ENCODE assay signal across 8 cellular contexts in the genomic region with DNA sequence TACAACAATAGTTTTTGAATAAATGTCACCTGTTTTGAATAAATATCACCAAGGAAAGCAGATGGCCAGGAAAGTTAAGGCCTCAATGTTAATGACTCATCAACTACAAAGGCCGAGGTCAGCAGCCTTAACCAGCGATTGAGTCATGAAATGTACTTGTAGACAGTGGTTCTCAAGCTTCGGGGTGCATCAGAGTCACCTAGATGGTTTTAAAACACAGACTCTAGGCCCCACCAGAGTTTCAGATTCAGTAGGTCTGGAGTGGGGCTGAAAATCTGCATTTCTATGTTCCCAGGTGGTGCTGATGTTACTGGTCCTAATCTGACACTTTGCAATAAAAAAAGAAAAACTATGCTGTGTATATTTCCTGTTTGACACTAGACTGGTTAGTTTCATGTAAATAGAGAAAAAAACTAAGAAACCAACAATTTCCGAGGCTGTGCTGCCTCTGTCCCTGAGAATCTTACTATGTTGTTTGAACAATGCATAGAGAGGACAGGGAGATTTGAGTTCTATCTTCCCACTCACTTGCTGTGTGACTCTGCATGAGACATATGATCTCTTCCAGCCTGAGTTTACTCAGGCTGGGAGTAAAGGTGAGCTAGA. TPM values are rescaled to one million over a fixed set of nuclear protein-coding genes. Genes with fewer than 3 reads are reported as not detected.
DNase-seq lines count a peak whose midpoint lies in the region; ATAC-seq, FAIRE-seq and TF ChIP-seq lines count a peak whose summit lies in the region.

No MANE protein-coding gene starts in this region.

- no peaks in the 10 kb centered on the region for H3K27me3 ChIP-seq in ovary

- H3K27ac ChIP-seq in ovary, result no peak overlapping the region

- no peaks in the 10 kb centered on the region for H3K27me3 Mint-ChIP-seq in activated T-helper 1 cell treated with anti-CD3 and anti-CD28 coated beads, Interleukin-12 subunit alpha, Interleukin-12 subunit beta, Interleukin-2, Interleukin-4 antibody, amounts not matched to agents 30 ng/mL and 10 ng/mL and 1 ng/mL, durations not matched to agents 14 hours and 24 hours and 36 hours (ENCODE audit: insufficient read depth)

- peaks cover 92% of the 10 kb centered on the region for H3K4me1 Mint-ChIP-seq in activated T-helper 1 cell treated with anti-CD3 and anti-CD28 coated beads, Interleukin-12 subunit alpha, Interleukin-12 subunit beta, Interleukin-2, Interleukin-4 antibody, amounts not matched to agents 30 ng/mL and 10 ng/mL and 1 ng/mL, durations not matched to agents 14 hours and 24 hours and 36 hours (ENCODE audit: low read depth)

- peak overlapping the region; percentile 57 for H3K4me3 Mint-ChIP-seq in activated T-helper 1 cell treated with anti-CD3 and anti-CD28 coated beads, Interleukin-12 subunit alpha, Interleukin-12 subunit beta, Interleukin-2, Interleukin-4 antibody, amounts not matched to agents 30 ng/mL and 10 ng/mL and 1 ng/mL, durations not matched to agents 14 hours and 24 hours and 36 hours

- H3K9me3 Mint-ChIP-seq in activated T-helper 1 cell treated with anti-CD3 and anti-CD28 coated beads, Interleukin-12 subunit alpha, Interleukin-12 subunit beta, Interleukin-2, Interleukin-4 antibody, amounts not matched to agents 30 ng/mL and 10 ng/mL and 1 ng/mL, durations not matched to agents 14 hours and 24 hours and 36 hours, result no peaks in the 10 kb centered on the region

- no peak overlapping the region for H3K4me3 ChIP-seq in ovary

- intact Hi-C loops in activated T-helper 1 cell treated with anti-CD3 and anti-CD28 coated beads, Interleukin-12 subunit alpha, Interleukin-12 subunit beta, Interleukin-2, Interleukin-4 antibody, amounts not matched to agents 30 ng/mL and 10 ng/mL and 1 ng/mL, durations not matched to agents 14 hours and 24 hours and 36 hours (cut with micrococcal nuclease), result loop anchor here (1.0 kb wide), 3 partner anchors 10 to 83 kb away; no protein-coding TSS in a partner anchor
- intact Hi-C loops in ovary (cut with DNase I), result loop anchor here in 1 of 4 donors (10.0 kb wide), 1 partner anchor 55 kb away; no protein-coding TSS in a partner anchor

- WGBS in ovary, 3 donors, result 62 to 73% (median 68%) methylated on average over 4 of the region's 4 CpGs

- peak; percentile 74 for ATAC-seq in HG02571 (IDR thresholded peaks at IDR 0.05; ENCODE audit: unreplicated experiment)

- no peaks in the 10 kb centered on the region for H3K4me1 ChIP-seq in ovary (ENCODE audit: insufficient read depth)

- no peaks in the 10 kb centered on the region for H3K36me3 ChIP-seq in ovary

- peak; percentile 91 for FAIRE-seq in GM12892 (lab: Jason Lieb, UNC)

- TF ChIP-seq CTCF in ovary (IDR thresholded peaks at IDR 0.05), result no peak

- no peaks in the 10 kb centered on the region for H3K9me3 ChIP-seq in ovary

- H3K27ac Mint-ChIP-seq in activated T-helper 1 cell treated with anti-CD3 and anti-CD28 coated beads, Interleukin-12 subunit alpha, Interleukin-12 subunit beta, Interleukin-2, Interleukin-4 antibody, amounts not matched to agents 30 ng/mL and 10 ng/mL and 1 ng/mL, durations not matched to agents 14 hours and 24 hours and 36 hours, result peak overlapping the region; percentile 99

- TF ChIP-seq POLR2A in GM12892 (IDR thresholded peaks at IDR 0.05; ENCODE audit: low read depth, low read length) (peak; percentile 15; the same call in 1 of the 2 replicates), ovary (IDR thresholded peaks at IDR 0.05) (no peak)

- H3K36me3 Mint-ChIP-seq in activated T-helper 1 cell treated with anti-CD3 and anti-CD28 coated beads, Interleukin-12 subunit alpha, Interleukin-12 subunit beta, Interleukin-2, Interleukin-4 antibody, amounts not matched to agents 30 ng/mL and 10 ng/mL and 1 ng/mL, durations not matched to agents 14 hours and 24 hours and 36 hours (ENCODE audit: low read depth), result peaks cover 14% of the 10 kb centered on the region

- DNase-seq in GM12892 (ENCODE audit: insufficient read length) (no peak), MV-4-11 (lab: John Stamatoyannopoulos, UW) (peak; percentile 84), kidney tubule cell (ENCODE audit: low spot score) (peak; percentile 87), DMS79 treated with DMSO at 0.1 percent for 48 hours (lab: John Stamatoyannopoulos, UW) (no peak), ovary (no peak), hippocampal formation (lab: John Stamatoyannopoulos, UW) (no peak)
- DNase-seq in activated T-helper 1 cell treated with anti-CD3 and anti-CD28 coated beads, Interleukin-12 subunit alpha, Interleukin-12 subunit beta, Interleukin-2, Interleukin-4 antibody, amounts not matched to agents 30 ng/mL and 10 ng/mL and 1 ng/mL, durations not matched to agents 14 hours and 24 hours and 36 hours (ENCODE audit: low spot score), result peak; percentile 47

- no peak for TF ChIP-seq EP300 in ovary (IDR thresholded peaks at IDR 0.05)

RNA-seq across cellular contexts. Expression of gene RAB27A, which starts 9.8 kb away (rescaled TPM):
- 28.9 TPM for polyA plus RNA-seq in GM12892 (2012; ENCODE audit: missing spikeins)
- 98.6 and 100 TPM in 2 replicates for total RNA-seq in activated T-helper 1 cell treated with anti-CD3 and anti-CD28 coated beads, Interleukin-12 subunit alpha, Interleukin-12 subunit beta, Interleukin-2, Interleukin-4 antibody, amounts not matched to agents 30 ng/mL and 10 ng/mL and 1 ng/mL, durations not matched to agents 14 hours and 24 hours and 36 hours
- 10 to 100 TPM in 5 of 7 donors, 1 to 10 TPM in 2; 6.8 to 16.2 (median 12.1) TPM for total RNA-seq in ovary
- 10 to 100 TPM in 1 of 2 donors, 1 to 10 TPM in 1; 5.8 to 38.0 TPM for polyA plus RNA-seq in ovary

RNA-seq across cellular contexts. Expression of gene PIGBOS1, which starts 39.1 kb away (rescaled TPM):
- polyA plus RNA-seq in GM12892 (2012; ENCODE audit: missing spikeins), result 20.8 TPM
- total RNA-seq in activated T-helper 1 cell treated with anti-CD3 and anti-CD28 coated beads, Interleukin-12 subunit alpha, Interleukin-12 subunit beta, Interleukin-2, Interleukin-4 antibody, amounts not matched to agents 30 ng/mL and 10 ng/mL and 1 ng/mL, durations not matched to agents 14 hours and 24 hours and 36 hours, result 10.3 and 11.8 TPM in 2 replicates
- total RNA-seq in ovary, result 10 to 100 TPM in 5 of 7 donors, 1 to 10 TPM in 2; 8.3 to 14.9 (median 11.5) TPM
- polyA plus RNA-seq in ovary, result 10 to 100 TPM in 1 of 2 donors, 1 to 10 TPM in 1; 7.5 to 19.8 TPM

RNA-seq across cellular contexts. Expression of gene PIGB, which starts 39.2 kb away (rescaled TPM):
- 20.2 TPM for polyA plus RNA-seq in GM12892 (2012; ENCODE audit: missing spikeins)
- 14.0 and 19.9 TPM in 2 replicates for total RNA-seq in activated T-helper 1 cell treated with anti-CD3 and anti-CD28 coated beads, Interleukin-12 subunit alpha, Interleukin-12 subunit beta, Interleukin-2, Interleukin-4 antibody, amounts not matched to agents 30 ng/mL and 10 ng/mL and 1 ng/mL, durations not matched to agents 14 hours and 24 hours and 36 hours
- total RNA-seq in ovary, result 10 to 100 TPM in 3 of 7 donors, 1 to 10 TPM in 4; 5.6 to 11.2 (median 9.7) TPM
- polyA plus RNA-seq in ovary, result 10 to 100 TPM in 1 of 2 donors, 1 to 10 TPM in 1; 6.9 to 13.5 TPM

Comparison
In these comparisons a context has a peak if more than half of its experiments do, and no peak if none do; other contexts are left out.
1. DNase-seq: peak in MV-4-11 (single experiment), activated T-helper 1 cell treated with anti-CD3 and anti-CD28 coated beads, Interleukin-12 subunit alpha, Interleukin-12 subunit beta, Interleukin-2, Interleukin-4 antibody, amounts not matched to agents 30 ng/mL and 10 ng/mL and 1 ng/mL, durations not matched to agents 14 hours and 24 hours and 36 hours (single experiment) and kidney tubule cell (single experiment); none in GM12892 (single experiment), DMS79 treated with DMSO at 0.1 percent for 48 hours (single experiment), ovary (0 of 5) and hippocampal formation (0 of 2).